12 cellular contexts compared by ENCODE assay signal in the genomic region with DNA sequence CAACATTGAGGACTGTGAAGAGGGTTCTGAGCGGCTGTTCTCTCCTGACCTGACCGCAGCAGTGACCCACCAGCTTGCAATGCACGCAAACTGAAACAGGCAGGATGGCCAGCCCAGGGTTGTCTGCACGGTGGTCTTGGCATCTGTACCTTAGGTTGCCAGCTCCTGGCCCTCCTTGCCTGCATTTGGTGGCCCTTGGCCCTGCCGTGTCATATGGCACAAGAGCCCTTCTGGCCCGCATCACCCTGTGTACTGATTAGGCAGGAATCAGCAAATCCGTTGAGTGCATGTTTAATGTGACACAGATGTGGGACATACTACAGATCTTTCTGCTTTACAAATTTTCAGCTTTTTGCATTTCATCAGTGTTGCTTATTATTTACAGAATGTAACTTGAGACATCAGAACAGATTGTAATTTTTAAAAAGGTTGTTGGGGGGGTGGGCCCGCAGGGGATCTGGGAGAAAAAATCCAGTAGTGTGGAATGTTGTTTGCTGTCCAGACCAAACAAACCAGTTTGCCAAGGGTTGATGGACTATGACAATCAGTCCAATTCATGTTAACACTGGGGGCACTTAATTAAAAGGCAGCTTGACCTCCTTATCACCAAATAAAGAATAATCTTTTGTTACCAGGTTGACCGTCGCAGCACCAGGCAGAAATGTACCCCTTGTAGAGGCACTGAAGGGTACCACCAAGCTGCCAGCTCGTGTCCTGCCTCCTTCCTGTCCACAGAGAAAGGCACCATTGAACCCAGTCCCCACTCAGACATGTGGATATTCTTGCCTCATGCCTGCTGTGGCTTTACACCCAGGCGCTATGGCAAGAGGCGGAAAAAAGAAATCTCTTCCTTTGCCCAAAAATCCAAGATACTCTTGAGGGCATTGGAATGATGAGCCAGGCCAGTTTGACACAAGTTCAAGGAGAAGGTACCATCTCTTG.
DNase-seq lines count a peak whose midpoint lies in the region; ATAC-seq and TF ChIP-seq lines count a peak whose summit lies in the region.
"Had no signal": no experiment of that assay in that cellular context is flagged by ENCODE, and none has a peak within 500 bp of the region (broad histone marks: within the 10 kb centered on the region; RNA-seq: fewer than 3 reads in every experiment).

No MANE protein-coding gene starts in this region.

- ATAC-seq in right cardiac atrium (peak; percentile 48 to 64), HG03521 (IDR thresholded peaks at IDR 0.05; ENCODE audit: unreplicated experiment) (no peak), HG03378 (IDR thresholded peaks at IDR 0.05; ENCODE audit: unreplicated experiment) (no peak)

- H3K36me3 Mint-ChIP-seq in activated naive CD4-positive, alpha-beta T cell treated with anti-CD3 and anti-CD28 coated beads for 36 hours (ENCODE audit: low read depth) = peaks cover 16% of the 10 kb centered on the region

- CTCF ChIA-PET in activated naive CD4-positive, alpha-beta T cell treated with anti-CD3 and anti-CD28 coated beads for 36 hours (lab: Charles Lee) = interaction anchor here (0.6 kb wide), 1 partner anchor 27 kb away, joined by 3 read pairs; no protein-coding TSS in a partner anchor

- H3K27ac ChIP-seq in ascending aorta = peak overlapping the region; percentile 23 to 41
- H3K27ac ChIP-seq in right cardiac atrium (ENCODE audit: low read length) = peak overlapping the region; percentile 50
- peak overlapping the region; percentile 83 for H3K27ac ChIP-seq in skeletal muscle tissue (ENCODE audit: low read depth, low read length)

- intact Hi-C loops in ascending aorta (cut with DNase I) (no loop called here), right cardiac atrium (cut with DNase I) (loop anchor here in 1 of 4 donors (10.0 kb wide), 1 partner anchor 129 kb away; the partner anchor contains the start of gene DHRS3)
- intact Hi-C loops in activated naive CD4-positive, alpha-beta T cell treated with anti-CD3 and anti-CD28 coated beads for 36 hours (cut with micrococcal nuclease) = no loop called here

- peak; percentile 9 for DNase-seq in EL
- no peak for DNase-seq in ascending aorta (ENCODE audit: low spot score in 2 of 2)
- peak in 2 of 3 donors; percentile 69 to 86 for DNase-seq in right cardiac atrium
- DNase-seq in amniotic stem cell (lab: John Stamatoyannopoulos, UW) = no peak
- no peak for DNase-seq in activated naive CD4-positive, alpha-beta T cell treated with anti-CD3 and anti-CD28 coated beads for 36 hours
- DNase-seq: activated B cell treated with CpG ODN at 0.5 μM for 24 hours, midbrain had no signal

- H3K9me3 ChIP-seq in ascending aorta = no peaks in the 10 kb centered on the region
- H3K9me3 ChIP-seq in right cardiac atrium (ENCODE audit: control insufficient read depth, low read length) = no peaks in the 10 kb centered on the region
- no peaks in the 10 kb centered on the region for H3K9me3 ChIP-seq in skeletal muscle tissue (ENCODE audit: control insufficient read depth in 3 of 3, low read length in 3 of 3)
- H3K9me3 ChIP-seq: heart right ventricle had no signal

- WGBS in right cardiac atrium = 57% methylated on average over 13 of the region's 13 CpGs

- H3K27me3 ChIP-seq in ascending aorta = no peaks in the 10 kb centered on the region
- H3K27me3 ChIP-seq in right cardiac atrium (ENCODE audit: control insufficient read depth, insufficient read depth) = no peaks in the 10 kb centered on the region
- H3K27me3 ChIP-seq in skeletal muscle tissue (ENCODE audit: control insufficient read depth in 3 of 3, insufficient read depth in 3 of 3, low read length in 3 of 3) = no peaks in the 10 kb centered on the region
- H3K27me3 ChIP-seq: heart right ventricle had no signal

- TF ChIP-seq CTCF in ascending aorta (IDR thresholded peaks at IDR 0.05) = no peak

- H3K4me1 Mint-ChIP-seq in activated naive CD4-positive, alpha-beta T cell treated with anti-CD3 and anti-CD28 coated beads for 36 hours (ENCODE audit: low read depth) = peaks cover 24% of the 10 kb centered on the region

- no peaks in the 10 kb centered on the region for H3K9me3 Mint-ChIP-seq in activated naive CD4-positive, alpha-beta T cell treated with anti-CD3 and anti-CD28 coated beads for 36 hours
- H3K9me3 Mint-ChIP-seq: activated B cell treated with CpG ODN at 0.5 μM for 24 hours; activated T-helper 2 cell treated with anti-CD3 and anti-CD28 coated beads, Interferon-gamma antibody, Interleukin-2, Interleukin-4, amounts not matched to agents 10 μg/mL and 5 μg/mL and 100 μg/mL, durations not matched to agents 14 hours and 24 hours and 36 hours had no signal

- no peaks in the 10 kb centered on the region for H3K27me3 Mint-ChIP-seq in activated naive CD4-positive, alpha-beta T cell treated with anti-CD3 and anti-CD28 coated beads for 36 hours (ENCODE audit: low read depth)
- H3K27me3 Mint-ChIP-seq: activated B cell treated with CpG ODN at 0.5 μM for 24 hours had no signal

- no peak overlapping the region for H3K4me3 Mint-ChIP-seq in activated naive CD4-positive, alpha-beta T cell treated with anti-CD3 and anti-CD28 coated beads for 36 hours
- H3K4me3 Mint-ChIP-seq: activated B cell treated with CpG ODN at 0.5 μM for 24 hours had no signal

- H3K36me3 ChIP-seq in ascending aorta (no peaks in the 10 kb centered on the region), skeletal muscle tissue (ENCODE audit: control insufficient read depth in 3 of 3, insufficient read depth in 3 of 3, low read length in 3 of 3) (peaks cover 3 to 5% (median 4%) of the 10 kb centered on the region in 3 donors)

- no peak overlapping the region for H3K27ac Mint-ChIP-seq in activated naive CD4-positive, alpha-beta T cell treated with anti-CD3 and anti-CD28 coated beads for 36 hours
- H3K27ac Mint-ChIP-seq: activated B cell treated with CpG ODN at 0.5 μM for 24 hours; activated T-helper 2 cell treated with anti-CD3 and anti-CD28 coated beads, Interferon-gamma antibody, Interleukin-2, Interleukin-4, amounts not matched to agents 10 μg/mL and 5 μg/mL and 100 μg/mL, durations not matched to agents 14 hours and 24 hours and 36 hours had no signal

- H3K9ac ChIP-seq in skeletal muscle tissue (ENCODE audit: low read depth in 1 of 3, low read length in 3 of 3) = peak overlapping the region in 1 of 3 donors; percentile 62

- H3K4me3 ChIP-seq in ascending aorta (no peak overlapping the region), right cardiac atrium (ENCODE audit: low read length) (no peak overlapping the region), skeletal muscle tissue (ENCODE audit: low read length in 3 of 3) (peak overlapping the region; percentile 34 to 53 (median 34))
- H3K4me3 ChIP-seq: heart right ventricle had no signal

- H3K4me1 ChIP-seq in ascending aorta (peaks cover 20 to 22% of the 10 kb centered on the region in 2 donors), right cardiac atrium (ENCODE audit: control insufficient read depth, insufficient read depth, low read length) (peaks cover 29% of the 10 kb centered on the region), skeletal muscle tissue (ENCODE audit: control insufficient read depth in 3 of 3, insufficient read depth in 3 of 3, low read length in 3 of 3) (peaks cover 35 to 46% (median 39%) of the 10 kb centered on the region in 3 donors)

Comparison
In these comparisons a context has a peak if more than half of its experiments do, and no peak if none do; other contexts are left out.
1. DNase-seq: peak in EL (single experiment) and right cardiac atrium (2 of 3); none in ascending aorta (0 of 2), amniotic stem cell (single experiment) and activated naive CD4-positive, alpha-beta T cell treated with anti-CD3 and anti-CD28 coated beads for 36 hours (single experiment).
2. H3K27ac ChIP-seq: peak in every context shown above with its lines; median percentile 83 in skeletal muscle tissue; 50 in right cardiac atrium; 32 in ascending aorta.
3. H3K4me3 ChIP-seq: peak in skeletal muscle tissue (3 of 3); none in ascending aorta (0 of 2) and right cardiac atrium (single experiment).
4. ATAC-seq: peak in right cardiac atrium (2 of 2); none in HG03521 (single experiment) and HG03378 (single experiment).